Comparison of ENCODE assay signal across 14 cellular contexts in genomic region chr2:217398860-217399259, GRCh38.
DNase-seq lines count a peak whose midpoint lies in the region; ATAC-seq, FAIRE-seq and TF ChIP-seq lines count a peak whose summit lies in the region.
"Had no signal": no experiment of that assay in that cellular context is flagged by ENCODE, and none has a peak within 500 bp of the region (broad histone marks: within the 10 kb centered on the region; RNA-seq: fewer than 3 reads in every experiment).

No MANE protein-coding gene starts in this region.

- FAIRE-seq in GM12878 (lab: Jason Lieb, UNC) = no peak

- peaks cover 0 to 5% (median 0%) of the 10 kb centered on the region in 7 donors for H3K9me3 Mint-ChIP-seq in CD14-positive monocyte
- H3K9me3 Mint-ChIP-seq in natural killer cell = no peaks in the 10 kb centered on the region

- peaks cover 0 to 4% of the 10 kb centered on the region in 2 donors for H3K36me3 Mint-ChIP-seq in CD14-positive monocyte
- no peaks in the 10 kb centered on the region for H3K36me3 Mint-ChIP-seq in natural killer cell

- H2BK20ac ChIP-seq in IMR-90 (ENCODE audit: low read depth, low read length) = peak overlapping the region; percentile 87

- H2AK9ac ChIP-seq in IMR-90 (replicated peaks; ENCODE audit: low read depth, low read length, poor library complexity) = peak overlapping the region; percentile 82

- in situ Hi-C loops in IMR-90 (cut with MboI; ENCODE audit: low sequenced_read_pairs) (no loop called here), GM12878 (cut with MboI) (no loop called here)

- peak overlapping the region; percentile 74 for H2AFZ ChIP-seq in IMR-90 (replicated peaks; ENCODE audit: low read length, poor library complexity)
- H2AFZ ChIP-seq in GM12878 (ENCODE audit: control insufficient read depth, low read depth, low read length) = no peak overlapping the region

- peaks cover 33% of the 10 kb centered on the region for H3K4me1 ChIP-seq in IMR-90 (ENCODE audit: control insufficient read depth, insufficient read depth, low read length)
- H3K4me1 ChIP-seq in GM12878 (ENCODE audit: control insufficient read depth, insufficient read depth, low read length) = no peaks in the 10 kb centered on the region
- H3K4me1 ChIP-seq: Caco-2 had no signal

- H3K4ac ChIP-seq in IMR-90 (ENCODE audit: low read depth, low read length) = peak overlapping the region; percentile 99

- H3K9ac ChIP-seq in IMR-90 (ENCODE audit: low read depth, low read length) (peak overlapping the region; percentile 34), GM12878 (ENCODE audit: control insufficient read depth, insufficient read depth, low read length) (no peak overlapping the region)

- H2AK5ac ChIP-seq in IMR-90 (ENCODE audit: low read depth, low read length) = peak overlapping the region; percentile 100

- H3K27me3 ChIP-seq in IMR-90 (ENCODE audit: control insufficient read depth, insufficient read depth, low read length) (no peaks in the 10 kb centered on the region), GM12878 (replicated peaks in 1 of 2; ENCODE audit: control insufficient read depth in 2 of 2, insufficient read depth in 2 of 2, low read length in 1 of 2) (no peaks in the 10 kb centered on the region)
- H3K27me3 ChIP-seq: dorsolateral prefrontal cortex, gastroesophageal sphincter had no signal

- no peaks in the 10 kb centered on the region for H3K9me3 ChIP-seq in IMR-90 (ENCODE audit: control insufficient read depth, insufficient read depth, low read length)
- H3K9me3 ChIP-seq in GM12878 (replicated peaks; ENCODE audit: control insufficient read depth, insufficient read depth, low read length) = no peaks in the 10 kb centered on the region; the same call in 2 of the 3 replicates
- H3K9me3 ChIP-seq: Caco-2, gastroesophageal sphincter had no signal

- H4K91ac ChIP-seq in IMR-90 (ENCODE audit: insufficient read depth, low read depth, low read length) = peak overlapping the region; percentile 98

- H4K5ac ChIP-seq in IMR-90 (ENCODE audit: low read depth, low read length) = peak overlapping the region; percentile 80

- no peak overlapping the region for H3K4me3 ChIP-seq in IMR-90 (ENCODE audit: insufficient read depth, low read depth, low read length)
- H3K4me3 ChIP-seq in GM12878 = no peak overlapping the region
- H3K4me3 ChIP-seq: dorsolateral prefrontal cortex, gastroesophageal sphincter had no signal

- H3K27ac ChIP-seq in IMR-90 (ENCODE audit: insufficient read depth, low read length) = peak overlapping the region; percentile 87
- no peak overlapping the region for H3K27ac ChIP-seq in GM12878 (ENCODE audit: control insufficient read depth, insufficient read depth)
- H3K27ac ChIP-seq: dorsolateral prefrontal cortex, gastroesophageal sphincter had no signal

- H3K27me3 Mint-ChIP-seq in CD14-positive monocyte (ENCODE audit: low read depth in 3 of 3) (peaks cover 5 to 10% (median 8%) of the 10 kb centered on the region in 3 donors), natural killer cell (ENCODE audit: low read depth in 2 of 2) (no peaks in the 10 kb centered on the region)
- H3K27me3 Mint-ChIP-seq: activated CD4-positive, alpha-beta T cell treated with anti-CD3 and anti-CD28 coated beads, Interleukin-2, amount 10 ng/mL, durations not matched to agents 24 days and 14 days had no signal

- H3K79me2 ChIP-seq in GM12878 (ENCODE audit: control insufficient read depth, insufficient read depth, low read length) = no peaks in the 10 kb centered on the region

- no TSS peak for BruUV-seq in IMR-90 (replicated peaks; lab: Mats Ljungman, UMichigan)
- BruUV-seq in GM12878 (replicated peaks; lab: Mats Ljungman, UMichigan) = no TSS peak

- H3K56ac ChIP-seq in IMR-90 (ENCODE audit: extremely low read depth, insufficient read depth, low read length) = peak overlapping the region; percentile 90; the same call in 1 of the 2 replicates

- H3K36me3 ChIP-seq in IMR-90 (ENCODE audit: control insufficient read depth, insufficient read depth, low read length) (no peaks in the 10 kb centered on the region), GM12878 (ENCODE audit: control insufficient read depth in 2 of 2, insufficient read depth in 2 of 2, low read length in 1 of 2) (no peaks in the 10 kb centered on the region)
- H3K36me3 ChIP-seq: gastroesophageal sphincter had no signal

- intact Hi-C loops in CD14-positive monocyte (cut with micrococcal nuclease) = no loop called here
- intact Hi-C loops in IMR-90 (cut with micrococcal nuclease) = no loop called here
- intact Hi-C loops in GM12878 (cut with micrococcal nuclease; ENCODE audit: unreplicated experiment) = no loop called here
- intact Hi-C loops in natural killer cell (cut with micrococcal nuclease) = no loop called here

- peak; percentile 56 for DNase-seq in CD14-positive monocyte (ENCODE audit: low spot score)
- no peak for DNase-seq in IMR-90
- no peak for DNase-seq in GM12878 (ENCODE audit: low read depth, low spot score)
- no peak for DNase-seq in natural killer cell
- DNase-seq in kidney tubule cell (ENCODE audit: low spot score) = no peak
- no peak for DNase-seq in stimulated activated CD4-positive, alpha-beta T cell treated with anti-CD3 and anti-CD28 coated beads, Interleukin-12 subunit alpha, Interleukin-12 subunit beta, amount 100 ng/mL, for 4 hours
- DNase-seq: activated CD4-positive, alpha-beta T cell treated with anti-CD3 and anti-CD28 coated beads, Interleukin-2, amount 10 ng/mL, durations not matched to agents 24 days and 14 days; Caco-2; dorsolateral prefrontal cortex; left cardiac atrium; NCI-H1694; NK-92 treated with Interleukin-12 subunit alpha and Interleukin-12 subunit beta, amount 100 ng/mL, for 24 hours had no signal

- no peaks in the 10 kb centered on the region for H4K20me1 ChIP-seq in IMR-90 (ENCODE audit: insufficient read depth, low read length)
- H4K20me1 ChIP-seq in GM12878 (ENCODE audit: control insufficient read depth, insufficient read depth) = no peaks in the 10 kb centered on the region

- H3K18ac ChIP-seq in IMR-90 (ENCODE audit: low read depth, low read length) = peak overlapping the region; percentile 76

- CTCF ChIA-PET in IMR-90 (lab: Yijun Ruan, JAX) (no interaction called here), GM12878 (lab: Yijun Ruan, JAX) (no interaction called here)

- RAD21 ChIA-PET in GM12878 (lab: Charles Lee; ENCODE audit: unreplicated experiment) = no interaction called here

- peaks cover 34% of the 10 kb centered on the region for H3K4me1 Mint-ChIP-seq in CD14-positive monocyte
- peaks cover 9 to 10% of the 10 kb centered on the region in 2 donors for H3K4me1 Mint-ChIP-seq in natural killer cell

- peak overlapping the region; percentile 98 for H3K23ac ChIP-seq in IMR-90 (ENCODE audit: low read depth, low read length)

- TF ChIP-seq RAD21 in IMR-90 (IDR thresholded peaks at IDR 0.05; ENCODE audit: low read length) (no peak), GM12878 (IDR thresholded peaks at IDR 0.05; ENCODE audit: insufficient read depth, low read depth, low read length) (no peak)

- peak overlapping the region; percentile 97; the same call in 2 of the 3 replicates for H2BK15ac ChIP-seq in IMR-90 (ENCODE audit: low read depth, low read length)

- WGBS in IMR-90 (ENCODE audit: extremely low coverage in 2 of 2, insufficient read length in 1 of 2), 2 experiments = 93% methylated on average over 4 of the region's 9 CpGs; no CpG with 5 or more reads in 1 of the 2 experiments
- whole genome bisulfite sequencing in GM12878 (ENCODE audit: insufficient coverage, insufficient replicate concordance, low lambda C conversion rate, missing lambda C conversion rate) = 6% methylated on average over 9 of the region's 9 CpGs

- SMC1A ChIA-PET in GM12878 (lab: Charles Lee; ENCODE audit: uncharacterized antibody, unreplicated experiment) = no interaction called here

- TF ChIP-seq POLR2A in IMR-90 (IDR thresholded peaks at IDR 0.05; ENCODE audit: low read depth, low read length) (no peak), GM12878 (IDR thresholded peaks at IDR 0.05; ENCODE audit: low read depth, low read length) (no peak)

- ATAC-seq in IMR-90 (ENCODE audit: low read depth) (no peak; the same call in 1 of the 2 replicates), GM12878 (no peak), natural killer cell (peak in 2 of 3 donors; percentile 38 to 39), GM19452 (IDR thresholded peaks at IDR 0.05; ENCODE audit: unreplicated experiment) (no peak)
- ATAC-seq: gastroesophageal sphincter had no signal

- peak overlapping the region; percentile 94 for H2BK120ac ChIP-seq in IMR-90 (ENCODE audit: low read depth, low read length)

- H3K4me2 ChIP-seq in IMR-90 (ENCODE audit: low read depth, low read length) (no peak overlapping the region), GM12878 (ENCODE audit: control insufficient read depth, insufficient read depth) (no peak overlapping the region)

- peaks cover 23% of the 10 kb centered on the region for H3K9me1 ChIP-seq in IMR-90 (ENCODE audit: insufficient read depth, low read length)

- peak overlapping the region; percentile 92 for H3K14ac ChIP-seq in IMR-90 (replicated peaks; ENCODE audit: low read depth, low read length)

- POLR2A ChIA-PET in IMR-90 (lab: Charles Lee; ENCODE audit: unreplicated experiment) (interaction anchor here (0.6 kb wide), 1 partner anchor 703 kb away, joined by 4 read pairs; the partner anchor contains the start of gene IGFBP5), GM12878 (lab: Charles Lee) (no interaction called here)

- H3K27ac Mint-ChIP-seq in CD14-positive monocyte (no peak overlapping the region), natural killer cell (peak overlapping the region; percentile 46 to 77)
- H3K27ac Mint-ChIP-seq: activated CD4-positive, alpha-beta T cell treated with anti-CD3 and anti-CD28 coated beads, Interleukin-2, amount 10 ng/mL, durations not matched to agents 24 days and 14 days had no signal

- TF ChIP-seq CTCF in CD14-positive monocyte (IDR thresholded peaks at IDR 0.05) (no peak), IMR-90 (conservative IDR thresholded peaks at IDR 0.05; ENCODE audit: low read depth, low read length) (no peak), GM12878 (IDR thresholded peaks at IDR 0.05 in 2 of 3, conservative IDR thresholded peaks at IDR 0.05 in 1 of 3; ENCODE audit: control insufficient read depth in 2 of 3, extremely low read depth in 1 of 3, insufficient read depth in 1 of 3, low read depth in 3 of 3, low read length in 3 of 3) (no peak), natural killer cell (IDR thresholded peaks at IDR 0.05) (no peak)

- TF ChIP-seq EP300 in GM12878 (IDR thresholded peaks at IDR 0.05; ENCODE audit: borderline replicate concordance in 1 of 2, control insufficient read depth in 1 of 2, low read depth in 2 of 2, low read length in 2 of 2) = no peak

- peaks cover 0 to 17% of the 10 kb centered on the region in 2 experiments; a peak in 1 of 4 replicates for H3K79me1 ChIP-seq in IMR-90 (ENCODE audit: low read depth in 1 of 2, low read length in 2 of 2)

- H2BK5ac ChIP-seq in IMR-90 (ENCODE audit: low read depth, low read length, poor library complexity, severe bottlenecking) = peak overlapping the region; percentile 93

- peak overlapping the region; percentile 79 to 91 for H4K8ac ChIP-seq in IMR-90 (ENCODE audit: low read depth in 2 of 2, low read length in 2 of 2)

- H3K4me3 Mint-ChIP-seq in CD14-positive monocyte (no peak overlapping the region), natural killer cell (peak overlapping the region; percentile 67)
- H3K4me3 Mint-ChIP-seq: activated CD4-positive, alpha-beta T cell treated with anti-CD3 and anti-CD28 coated beads, Interleukin-2, amount 10 ng/mL, durations not matched to agents 24 days and 14 days had no signal

- dilution Hi-C loops in IMR-90 (cut with HindIII; ENCODE audit: low sequenced_read_pairs, unreplicated experiment) = no loop called here

Comparison
In these comparisons a context has a peak if more than half of its experiments do, and no peak if none do; other contexts are left out.
1. H3K27ac Mint-ChIP-seq: peak in natural killer cell (2 of 2); none in CD14-positive monocyte (0 of 7).
2. ATAC-seq: peak in natural killer cell (2 of 3); none in IMR-90 (single experiment), GM12878 (single experiment) and GM19452 (single experiment).